ENCODE assay signal across 13 cellular contexts in genomic region chr17:17698371-17698770, GRCh38. TPM values are rescaled to one million over a fixed set of nuclear protein-coding genes. Genes with fewer than 3 reads are reported as not detected.
DNase-seq lines count a peak whose midpoint lies in the region; ATAC-seq, FAIRE-seq and TF ChIP-seq lines count a peak whose summit lies in the region.
"Had no signal": no experiment of that assay in that cellular context is flagged by ENCODE, and none has a peak within 500 bp of the region (broad histone marks: within the 10 kb centered on the region; RNA-seq: fewer than 3 reads in every experiment).

No MANE protein-coding gene starts in this region.

- no peak overlapping the region for H2BK120ac ChIP-seq in IMR-90 (ENCODE audit: low read depth, low read length)

- dilution Hi-C loops in IMR-90 (cut with HindIII; ENCODE audit: low sequenced_read_pairs, unreplicated experiment): no loop called here

- peaks cover 96% of the 10 kb centered on the region for H3K79me2 ChIP-seq in hepatocyte

- in situ Hi-C loops in IMR-90 (cut with MboI; ENCODE audit: low sequenced_read_pairs): no loop called here

- DNase-seq in A549 (ENCODE audit: low read depth in 1 of 2, low spot score in 1 of 2): no peak
- DNase-seq in IMR-90: no peak
- no peak for DNase-seq in hepatocyte (ENCODE audit: low spot score)
- no peak for DNase-seq in HK-2 (ENCODE audit: unreplicated experiment)
- DNase-seq in NCI-H2107 treated with DMSO at 0.1 percent for 48 hours (lab: John Stamatoyannopoulos, UW; ENCODE audit: unreplicated experiment): no peak
- no peak for DNase-seq in ovary
- DNase-seq: activated naive CD4-positive, alpha-beta T cell treated with anti-CD3 and anti-CD28 coated beads, Interleukin-2, amount 50 U/mL, for 16 hours; naive B cell; NCI-H1092; stimulated activated CD4-positive, alpha-beta T cell treated with anti-CD3 and anti-CD28 coated beads, Interleukin-12 subunit alpha, Interleukin-12 subunit beta, amount 100 ng/mL, for 4 hours had no signal

- no peak overlapping the region for H2BK15ac ChIP-seq in IMR-90 (ENCODE audit: low read depth, low read length)

- H4K20me1 ChIP-seq in IMR-90 (ENCODE audit: insufficient read depth, low read length) (peaks cover 95% of the 10 kb centered on the region), hepatocyte (ENCODE audit: insufficient read depth, poor library complexity, severe bottlenecking) (peaks cover 59% of the 10 kb centered on the region)

- H2BK20ac ChIP-seq in IMR-90 (ENCODE audit: low read depth, low read length): no peak overlapping the region; the same call in 1 of the 2 replicates

- no peak overlapping the region for H4K5ac ChIP-seq in IMR-90 (ENCODE audit: low read depth, low read length)

- H3K79me1 ChIP-seq in IMR-90 (ENCODE audit: low read depth in 1 of 2, low read length in 2 of 2): peaks cover 34 to 92% of the 10 kb centered on the region in 2 experiments

- peaks cover 57% of the 10 kb centered on the region for H3K9me1 ChIP-seq in IMR-90 (ENCODE audit: insufficient read depth, low read length)

- 0 out of 2 replicates have a peak overlapping the region, but pooled peaks have one; percentile 2 for H3K9ac ChIP-seq in IMR-90 (ENCODE audit: low read depth, low read length)
- no peak overlapping the region for H3K9ac ChIP-seq in rectal smooth muscle tissue (ENCODE audit: low read length)
- H3K9ac ChIP-seq: GM23248 had no signal

- POLR2A ChIA-PET in A549 (lab: Yijun Ruan, JAX): no interaction called here
- POLR2A ChIA-PET in IMR-90 (lab: Charles Lee; ENCODE audit: unreplicated experiment): no interaction called here

- ATAC-seq in A549: no peak
- no peak for ATAC-seq in IMR-90 (ENCODE audit: low read depth)
- no peak for ATAC-seq in GM18870 (IDR thresholded peaks at IDR 0.05; ENCODE audit: unreplicated experiment)

- H4K8ac ChIP-seq in IMR-90 (ENCODE audit: low read depth in 2 of 2, low read length in 2 of 2): peak overlapping the region; percentile 4 to 16; a peak in 1 of 4 replicates

- no peak overlapping the region for H3K4me3 ChIP-seq in A549
- H3K4me3 ChIP-seq in IMR-90 (ENCODE audit: insufficient read depth, low read depth, low read length): no peak overlapping the region
- no peak overlapping the region for H3K4me3 ChIP-seq in hepatocyte
- no peak overlapping the region for H3K4me3 ChIP-seq in rectal smooth muscle tissue (ENCODE audit: low read length)
- no peak overlapping the region for H3K4me3 ChIP-seq in ovary
- H3K4me3 ChIP-seq: GM23248 had no signal

- H3K4me2 ChIP-seq in A549 (peak overlapping the region; percentile 33), IMR-90 (ENCODE audit: low read depth, low read length) (no peak overlapping the region), hepatocyte (peak overlapping the region; percentile 14)

- CTCF ChIA-PET in A549 (lab: Yijun Ruan, JAX) (interaction anchor here (0.6 to 11.1 kb wide), 4 partner anchors 16 to 221 kb away, joined by 3 to 112 read pairs (median 4); partner anchors contain the start of gene RAI1), IMR-90 (lab: Yijun Ruan, JAX) (no interaction called here)

- no peaks in the 10 kb centered on the region for H3K9me3 ChIP-seq in A549
- H3K9me3 ChIP-seq in IMR-90 (ENCODE audit: control insufficient read depth, insufficient read depth, low read length): no peaks in the 10 kb centered on the region
- H3K9me3 ChIP-seq in hepatocyte (ENCODE audit: low read depth): no peaks in the 10 kb centered on the region
- H3K9me3 ChIP-seq in ovary: no peaks in the 10 kb centered on the region

- no peak for FAIRE-seq in A549 (lab: Jason Lieb, UNC)

- H3K14ac ChIP-seq in IMR-90 (replicated peaks; ENCODE audit: low read depth, low read length): peak overlapping the region; percentile 34; the same call in 1 of the 2 replicates

- H3K27me3 ChIP-seq in IMR-90 (ENCODE audit: control insufficient read depth, insufficient read depth, low read length) (no peaks in the 10 kb centered on the region), hepatocyte (no peaks in the 10 kb centered on the region), rectal smooth muscle tissue (ENCODE audit: control insufficient read depth, insufficient read depth, low read length) (no peaks in the 10 kb centered on the region), ovary (no peaks in the 10 kb centered on the region)

- H3K36me3 ChIP-seq in IMR-90 (ENCODE audit: control insufficient read depth, insufficient read depth, low read length) (no peaks in the 10 kb centered on the region), hepatocyte (replicated peaks; ENCODE audit: insufficient read depth, low read depth) (no peaks in the 10 kb centered on the region), rectal smooth muscle tissue (ENCODE audit: control insufficient read depth, insufficient read depth, low read length) (no peaks in the 10 kb centered on the region), ovary (no peaks in the 10 kb centered on the region)

- no peak overlapping the region for H3K56ac ChIP-seq in IMR-90 (ENCODE audit: extremely low read depth, insufficient read depth, low read length)

- no peaks in the 10 kb centered on the region for H3K9me2 ChIP-seq in hepatocyte (replicated peaks; ENCODE audit: insufficient read depth)

- TF ChIP-seq POLR2A in A549 (IDR thresholded peaks at IDR 0.05; ENCODE audit: low read length): no peak
- TF ChIP-seq POLR2A in IMR-90 (IDR thresholded peaks at IDR 0.05; ENCODE audit: low read depth, low read length): no peak
- TF ChIP-seq POLR2A in ovary (IDR thresholded peaks at IDR 0.05): no peak

- no peak for TF ChIP-seq CTCF in A549 (IDR thresholded peaks at IDR 0.05)
- TF ChIP-seq CTCF in IMR-90 (conservative IDR thresholded peaks at IDR 0.05; ENCODE audit: low read depth, low read length): no peak
- no peak for TF ChIP-seq CTCF in hepatocyte (IDR thresholded peaks at IDR 0.05; ENCODE audit: poor library complexity)
- no peak for TF ChIP-seq CTCF in ovary (IDR thresholded peaks at IDR 0.05)

- H3K18ac ChIP-seq in IMR-90 (ENCODE audit: low read depth, low read length): no peak overlapping the region

- H3K27ac ChIP-seq in A549 (peak overlapping the region in 1 of 2 experiments; percentile 70; a peak in 3 of 6 replicates), IMR-90 (ENCODE audit: insufficient read depth, low read length) (peak overlapping the region; percentile 7), hepatocyte (peak overlapping the region; percentile 100), rectal smooth muscle tissue (ENCODE audit: low read depth, low read length) (peak overlapping the region; percentile 97), ovary (peak overlapping the region in 1 of 2 donors; percentile 17)
- H3K27ac ChIP-seq: GM23248 had no signal

- TF ChIP-seq EP300 in A549 (IDR thresholded peaks at IDR 0.05) (no peak), ovary (IDR thresholded peaks at IDR 0.05) (no peak)

- H4K91ac ChIP-seq in IMR-90 (ENCODE audit: insufficient read depth, low read depth, low read length): peak overlapping the region; percentile 58; the same call in 1 of the 2 replicates

- intact Hi-C loops in IMR-90 (cut with micrococcal nuclease): no loop called here
- intact Hi-C loops in ovary (cut with DNase I): loop anchor here in 2 of 4 donors (5.0 to 10.0 kb wide), 2 partner anchors 39 to 106 kb away; no protein-coding TSS in a partner anchor

- peak overlapping the region; percentile 40; the same call in 1 of the 2 replicates for H3K23ac ChIP-seq in IMR-90 (ENCODE audit: low read depth, low read length)

- peak overlapping the region; percentile 84 for H2AK5ac ChIP-seq in IMR-90 (ENCODE audit: low read depth, low read length)

- WGBS in A549 (ENCODE audit: missing lambda C conversion rate): 71% methylated on average over 5 of the region's 5 CpGs
- no CpG with 5 or more reads among the region's 5 CpGs for WGBS in IMR-90 (ENCODE audit: extremely low coverage in 2 of 2, insufficient read length in 1 of 2), 2 experiments
- 57% methylated on average over 5 of the region's 5 CpGs for WGBS in hepatocyte (ENCODE audit: low lambda C conversion rate, missing lambda C conversion rate)
- 86 to 92% (median 89%) methylated on average over 5 of the region's 5 CpGs for WGBS in ovary, 3 donors

- TF ChIP-seq RAD21 in A549 (conservative IDR thresholded peaks at IDR 0.05 in 1 of 2, IDR thresholded peaks at IDR 0.05 in 1 of 2) (no peak), IMR-90 (IDR thresholded peaks at IDR 0.05; ENCODE audit: low read length) (no peak)

- peaks cover 72% of the 10 kb centered on the region for H3K4me1 ChIP-seq in A549
- H3K4me1 ChIP-seq in IMR-90 (ENCODE audit: control insufficient read depth, insufficient read depth, low read length): peaks cover 78% of the 10 kb centered on the region
- H3K4me1 ChIP-seq in hepatocyte (ENCODE audit: insufficient read depth): peaks cover 67% of the 10 kb centered on the region
- peaks cover 48% of the 10 kb centered on the region for H3K4me1 ChIP-seq in rectal smooth muscle tissue (ENCODE audit: control insufficient read depth, insufficient read depth, low read length)
- peaks cover 38% of the 10 kb centered on the region for H3K4me1 ChIP-seq in ovary (ENCODE audit: insufficient read depth)

- H2BK5ac ChIP-seq in IMR-90 (ENCODE audit: low read depth, low read length, poor library complexity, severe bottlenecking): peak overlapping the region; percentile 46

- BruUV-seq in IMR-90 (replicated peaks; lab: Mats Ljungman, UMichigan): no TSS peak

- peak overlapping the region; percentile 8 for H2AK9ac ChIP-seq in IMR-90 (replicated peaks; ENCODE audit: low read depth, low read length, poor library complexity)

- no peak overlapping the region for H2AFZ ChIP-seq in IMR-90 (replicated peaks; ENCODE audit: low read length, poor library complexity)
- no peak overlapping the region for H2AFZ ChIP-seq in hepatocyte
- H2AFZ ChIP-seq: GM23248 had no signal

- H3K4ac ChIP-seq in IMR-90 (ENCODE audit: low read depth, low read length): peak overlapping the region; percentile 71

TF ChIP-seq in A549, 52 proteins besides CTCF, POLR2A, EP300 and RAD21 (continues in another document):
- TF ChIP-seq KDM1A (IDR thresholded peaks at IDR 0.05; ENCODE audit: low read depth) (no peak), ESRRA (IDR thresholded peaks at IDR 0.05; ENCODE audit: borderline replicate concordance, low read length) (no peak)

RNA-seq across cellular contexts. Expression of gene RAI1, which starts 17.1 kb away (rescaled TPM):
- polyA plus RNA-seq in A549 (2011; rRNA removed) (3.5 and 7.1 TPM in 2 replicates), A549 (2017; fragmentation: RNase III; extraction: RNeasy Plus Mini Kit Qiagen cat#74134 plus additional on column Dnase treatment) (18.9 to 23.8 TPM (median 23.3 TPM) in 3 replicates), IMR-90 (2012; rRNA removed) (10.5 and 14.0 TPM in 2 replicates), hepatocyte (18.7 and 20.2 TPM in 2 replicates), ovary (10 to 100 TPM in 1 of 2 donors, 1 to 10 TPM in 1; 1.5 to 14.5 TPM)
- polyA plus RNA-seq in A549 (2012; cell fraction: cytosol; rRNA removed): 7.1 and 11.2 TPM in 2 replicates
- polyA plus RNA-seq in A549 (2012; cell fraction: nucleus; rRNA removed): 27.6 and 28.1 TPM in 2 replicates
- polyA minus RNA-seq in A549 (2011; rRNA and poly(A)+ RNA removed): 5.7 and 9.7 TPM in 2 replicates
- total RNA-seq in IMR-90 (2012; rRNA removed) (1.8 and 1.9 TPM in 2 replicates), hepatocyte (19.2 and 23.8 TPM in 2 replicates), ovary (10 to 100 TPM; 16.3 to 57.7 (median 37.5) TPM)
- 5.5 and 10.5 TPM in 2 replicates for polyA plus RNA-seq in IMR-90 (2012; cell fraction: cytosol; rRNA removed)
- 18.8 and 32.7 TPM in 2 replicates for polyA plus RNA-seq in IMR-90 (2012; cell fraction: nucleus; rRNA removed; ENCODE audit: low replicate concordance)
